In genomic region chr22:40413873-40414272, GRCh38 we compare ENCODE assay signal across 16 cellular contexts. TPM values are rescaled to one million over a fixed set of nuclear protein-coding genes. Genes with fewer than 3 reads are reported as not detected.
DNase-seq lines count a peak whose midpoint lies in the region; ATAC-seq and TF ChIP-seq lines count a peak whose summit lies in the region.
"Had no signal": no experiment of that assay in that cellular context is flagged by ENCODE, and none has a peak within 500 bp of the region (broad histone marks: within the 10 kb centered on the region; RNA-seq: fewer than 3 reads in every experiment).

No MANE protein-coding gene starts in this region.

- peaks cover 69% of the 10 kb centered on the region for H3K4me1 Mint-ChIP-seq in dendritic cell treated with granulocyte-macrophage colony-stimulating factor and Interleukin-4, amounts not matched to agents 40 ng/mL and 50 ng/mL, for 4 days (ENCODE audit: low read depth)

- H2AFZ ChIP-seq in OCI-LY3 (ENCODE audit: low read depth, low read length) (no peak overlapping the region), smooth muscle cell (ENCODE audit: low read depth) (no peak overlapping the region)

- TF ChIP-seq CTCF in DOHH2 (IDR thresholded peaks at IDR 0.05; ENCODE audit: low read depth, low read length, poor library complexity, severe bottlenecking) (no peak), OCI-LY3 (IDR thresholded peaks at IDR 0.05; ENCODE audit: low read depth, low read length) (no peak), smooth muscle cell (IDR thresholded peaks at IDR 0.05; ENCODE audit: borderline replicate concordance, insufficient read depth, poor library complexity, severe bottlenecking) (no peak)

- no peak for ATAC-seq in GM18909 (IDR thresholded peaks at IDR 0.05; ENCODE audit: poor library complexity, unreplicated experiment)
- no peak for ATAC-seq in GM21529 (IDR thresholded peaks at IDR 0.05; ENCODE audit: unreplicated experiment)
- ATAC-seq in HG02885 (IDR thresholded peaks at IDR 0.05; ENCODE audit: poor library complexity, unreplicated experiment): no peak
- ATAC-seq: gastroesophageal sphincter had no signal

- no peaks in the 10 kb centered on the region for H3K9me2 ChIP-seq in DOHH2 (replicated peaks; ENCODE audit: control insufficient read depth, low read length)

- H3K9ac ChIP-seq in OCI-LY3 (ENCODE audit: low read length) (no peak overlapping the region), smooth muscle cell (ENCODE audit: low read depth) (no peak overlapping the region)

- H4K20me1 ChIP-seq in DOHH2 (ENCODE audit: control insufficient read depth, insufficient read depth, low read depth, low read length) (no peaks in the 10 kb centered on the region), OCI-LY3 (ENCODE audit: insufficient read depth, low read length) (no peaks in the 10 kb centered on the region), smooth muscle cell (ENCODE audit: low read depth) (peaks cover 76% of the 10 kb centered on the region)

- H3K4me3 ChIP-seq in DOHH2 (ENCODE audit: low read length): peak overlapping the region; percentile 84
- no peak overlapping the region for H3K4me3 ChIP-seq in OCI-LY3 (ENCODE audit: low read length)
- no peak overlapping the region for H3K4me3 ChIP-seq in smooth muscle cell
- H3K4me3 ChIP-seq: gastroesophageal sphincter, ovary, skin epidermis had no signal

- H3K36me3 ChIP-seq in DOHH2 (ENCODE audit: control insufficient read depth, low read length) (peaks cover 78% of the 10 kb centered on the region), OCI-LY3 (replicated peaks; ENCODE audit: low read depth, low read length) (peaks cover 44% of the 10 kb centered on the region), smooth muscle cell (ENCODE audit: low read depth) (peaks cover 2% of the 10 kb centered on the region)
- H3K36me3 ChIP-seq: ovary had no signal

- H3K4me3 Mint-ChIP-seq in dendritic cell treated with granulocyte-macrophage colony-stimulating factor and Interleukin-4, amounts not matched to agents 40 ng/mL and 50 ng/mL, for 4 days: no peak overlapping the region

- H3K27me3 ChIP-seq in DOHH2 (ENCODE audit: control insufficient read depth, low read length): no peaks in the 10 kb centered on the region
- H3K27me3 ChIP-seq in OCI-LY3 (ENCODE audit: low read depth, low read length): no peaks in the 10 kb centered on the region
- no peaks in the 10 kb centered on the region for H3K27me3 ChIP-seq in smooth muscle cell (ENCODE audit: low read depth)
- H3K27me3 ChIP-seq: gastroesophageal sphincter, ovary had no signal

- DNase-seq in smooth muscle cell (lab: John Stamatoyannopoulos, UW; ENCODE audit: unreplicated experiment): no peak
- DNase-seq: activated CD8-positive, alpha-beta memory T cell treated with anti-CD3 and anti-CD28 coated beads, Interleukin-2, amount 50 U/mL, for 4 hours; C1 segment of cervical spinal cord; Kasumi-1; NCI-H146; stimulated activated naive CD4-positive, alpha-beta T cell treated with Interleukin-2 at 50 U/mL for 16 hours had no signal

- H3K27me3 Mint-ChIP-seq in dendritic cell treated with granulocyte-macrophage colony-stimulating factor and Interleukin-4, amounts not matched to agents 40 ng/mL and 50 ng/mL, for 4 days: no peaks in the 10 kb centered on the region

- 96% methylated on average over 13 of the region's 13 CpGs for WGBS in smooth muscle cell (ENCODE audit: low lambda C conversion rate)

- intact Hi-C loops in dendritic cell treated with granulocyte-macrophage colony-stimulating factor and Interleukin-4, amounts not matched to agents 40 ng/mL and 50 ng/mL, for 4 days (cut with micrococcal nuclease): no loop called here

- H3K36me3 Mint-ChIP-seq in dendritic cell treated with granulocyte-macrophage colony-stimulating factor and Interleukin-4, amounts not matched to agents 40 ng/mL and 50 ng/mL, for 4 days (ENCODE audit: low read depth): peaks cover 96% of the 10 kb centered on the region

- H3K27ac Mint-ChIP-seq in dendritic cell treated with granulocyte-macrophage colony-stimulating factor and Interleukin-4, amounts not matched to agents 40 ng/mL and 50 ng/mL, for 4 days: peak overlapping the region; percentile 78

- H3K9me3 ChIP-seq in DOHH2 (ENCODE audit: control insufficient read depth, insufficient read depth, low read length): no peaks in the 10 kb centered on the region
- H3K9me3 ChIP-seq in OCI-LY3 (ENCODE audit: insufficient read depth, low read length): no peaks in the 10 kb centered on the region
- H3K9me3 ChIP-seq in smooth muscle cell (replicated peaks; ENCODE audit: low read depth): no peaks in the 10 kb centered on the region
- H3K9me3 ChIP-seq: gastroesophageal sphincter, ovary had no signal

- H3K4me1 ChIP-seq in DOHH2 (ENCODE audit: control insufficient read depth, low read length) (peaks cover 89% of the 10 kb centered on the region), OCI-LY3 (ENCODE audit: low read length) (peaks cover 47% of the 10 kb centered on the region), smooth muscle cell (ENCODE audit: low read depth) (no peaks in the 10 kb centered on the region)

- no peaks in the 10 kb centered on the region for H3K9me3 Mint-ChIP-seq in dendritic cell treated with granulocyte-macrophage colony-stimulating factor and Interleukin-4, amounts not matched to agents 40 ng/mL and 50 ng/mL, for 4 days

- H3F3A ChIP-seq in DOHH2 (ENCODE audit: control insufficient read depth, insufficient read depth): peaks cover 45% of the 10 kb centered on the region
- peaks cover 13% of the 10 kb centered on the region for H3F3A ChIP-seq in smooth muscle cell (ENCODE audit: low read depth)

- H3K27ac ChIP-seq in DOHH2 (ENCODE audit: low read depth, low read length) (peak overlapping the region; percentile 94), OCI-LY3 (ENCODE audit: low read length) (peak overlapping the region; percentile 73; the same call in 1 of the 2 replicates), smooth muscle cell (ENCODE audit: low read depth) (peak overlapping the region; percentile 6)
- H3K27ac ChIP-seq: ovary, VCaP had no signal

- H3K4me2 ChIP-seq in DOHH2 (ENCODE audit: low read length): peak overlapping the region; percentile 98
- H3K4me2 ChIP-seq in OCI-LY3 (ENCODE audit: low read length): peak overlapping the region; percentile 44
- H3K4me2 ChIP-seq in smooth muscle cell: no peak overlapping the region

- H3K79me2 ChIP-seq in DOHH2 (ENCODE audit: control insufficient read depth, low read length) (peaks cover 36% of the 10 kb centered on the region), OCI-LY3 (ENCODE audit: low read length) (no peaks in the 10 kb centered on the region), smooth muscle cell (ENCODE audit: low read depth) (no peaks in the 10 kb centered on the region)

RNA-seq across cellular contexts. Expression of gene SGSM3, which starts 43.5 kb away (rescaled TPM):
- 56.9 and 72.6 TPM in 2 replicates for total RNA-seq in smooth muscle cell
- polyA plus RNA-seq in smooth muscle cell: 98.0 and 117 TPM in 2 replicates

Comparison
In these comparisons a context has a peak if more than half of its experiments do, and no peak if none do; other contexts are left out.
1. H3K27ac ChIP-seq: peak in every context shown above with its lines; median percentile 94 in DOHH2; 73 in OCI-LY3; 6 in smooth muscle cell.